In genomic region chr6:138146544-138146943, GRCh38 we compare ENCODE assay signal across 37 cellular contexts.
"Had no signal": no experiment of that assay in that cellular context is flagged by ENCODE, and none has a peak within 500 bp of the region (broad histone marks: within the 10 kb centered on the region; RNA-seq: fewer than 3 reads in every experiment).

No MANE protein-coding gene starts in this region.

- H3K36me3 Mint-ChIP-seq: activated CD4-positive, alpha-beta memory T cell treated with anti-CD3 and anti-CD28 coated beads for 36 hours; activated naive CD4-positive, alpha-beta T cell treated with anti-CD3 and anti-CD28 coated beads, Interleukin-2, amount 50 U/mL, for 72 hours; activated naive CD8-positive, alpha-beta T cell treated with anti-CD3 and anti-CD28 coated beads for 36 hours had no signal

- DNase-seq: activated B cell treated with CpG ODN at 0.5 μM for 24 hours; activated CD4-positive, alpha-beta memory T cell treated with anti-CD3 and anti-CD28 coated beads for 36 hours; activated CD4-positive, alpha-beta T cell treated with anti-CD3 and anti-CD28 coated beads for 4 hours; activated CD4-positive, alpha-beta T cell treated with anti-CD3 and anti-CD28 coated beads, Interleukin-2, amount 10 ng/mL, durations not matched to agents 24 days and 14 days; activated CD4-positive, alpha-beta T cell treated with anti-CD3 and anti-CD28 coated beads, Interleukin-2, amount 50 U/mL, for 1 hour; activated CD4-positive, alpha-beta T cell treated with anti-CD3 and anti-CD28 coated beads, Interleukin-2, amount 50 U/mL, for 4 hours; activated CD4-positive, CD25-positive, alpha-beta regulatory T cell treated with anti-CD3 and anti-CD28 coated beads, Interleukin-2, amount 50 U/mL, for 72 hours; activated CD8-positive, alpha-beta memory T cell treated with anti-CD3 and anti-CD28 coated beads, Interleukin-2, amount 50 U/mL, for 4 hours; activated CD8-positive, alpha-beta T cell treated with anti-CD3 and anti-CD28 coated beads for 36 hours; activated effector memory CD4-positive, alpha-beta T cell treated with anti-CD3 and anti-CD28 coated beads, Interleukin-2, amount 50 U/mL, for 16 hours; activated gamma-delta T cell treated with Interleukin-2 at 50 U/mL for 16 hours; activated naive CD4-positive, alpha-beta T cell; activated naive CD4-positive, alpha-beta T cell treated with anti-CD3 and anti-CD28 coated beads for 36 hours; activated naive CD4-positive, alpha-beta T cell treated with anti-CD3 and anti-CD28 coated beads, Interleukin-2, amount 50 U/mL, for 16 hours; activated naive CD8-positive, alpha-beta T cell treated with anti-CD3 and anti-CD28 coated beads for 36 hours; activated T-cell treated with anti-CD3 and anti-CD28 coated beads for 4 hours; activated T-cell treated with anti-CD3 and anti-CD28 coated beads, Interleukin-2, amount 50 U/mL, for 1 hour; activated T-cell treated with anti-CD3 and anti-CD28 coated beads, Interleukin-2, amount 50 U/mL, for 4 hours; activated T-cell treated with anti-CD3 and anti-CD28 coated beads, Interleukin-2, amount 50 U/mL, for 72 hours; adrenal gland; amniotic stem cell; aorta; body of pancreas; brain microvascular endothelial cell; central memory CD4-positive, alpha-beta T cell; T-helper 1 cell; T-helper 2 cell; T-helper 9 cell; WERI-Rb-1 had no signal

- FAIRE-seq: astrocyte, TTC549 had no signal

- H3K4me3 ChIP-seq: adrenal gland, body of pancreas, breast epithelium had no signal

- H3K27ac Mint-ChIP-seq: activated B cell treated with CpG ODN at 0.5 μM for 24 hours; activated CD4-positive, alpha-beta memory T cell treated with anti-CD3 and anti-CD28 coated beads for 36 hours; activated CD4-positive, alpha-beta T cell treated with anti-CD3 and anti-CD28 coated beads, Interleukin-2, amount 10 ng/mL, durations not matched to agents 24 days and 14 days; activated CD8-positive, alpha-beta T cell treated with anti-CD3 and anti-CD28 coated beads for 36 hours; activated naive CD4-positive, alpha-beta T cell treated with anti-CD3 and anti-CD28 coated beads for 36 hours; activated naive CD4-positive, alpha-beta T cell treated with anti-CD3 and anti-CD28 coated beads, Interleukin-2, amount 50 U/mL, for 72 hours; activated naive CD8-positive, alpha-beta T cell treated with anti-CD3 and anti-CD28 coated beads for 36 hours; activated T-cell treated with anti-CD3 and anti-CD28 coated beads, Interleukin-2, amount 50 U/mL, for 72 hours; activated T-helper 1 cell treated with anti-CD3 and anti-CD28 coated beads, Interleukin-12 subunit alpha, Interleukin-12 subunit beta, Interleukin-2, Interleukin-4 antibody, amounts not matched to agents 30 ng/mL and 10 ng/mL and 1 ng/mL, durations not matched to agents 14 hours and 24 hours and 36 hours; activated T-helper 17 cell treated with anti-CD3 and anti-CD28 coated beads, Interleukin-2, amount 50 U/mL, for 72 hours; T-helper 1 cell treated with Interleukin-12 subunit alpha and Interleukin-12 subunit beta and Interleukin-4 antibody, amounts not matched to agents 30 μg/mL and 1 μg/mL, for 36 hours; T-helper 2 cell treated with Interferon-gamma antibody and Interleukin-4, amounts not matched to agents 5 μg/mL and 100 μg/mL, for 36 hours had no signal

- H3K9me3 Mint-ChIP-seq: activated CD4-positive, alpha-beta T cell treated with anti-CD3 and anti-CD28 coated beads, Interleukin-2, amount 10 ng/mL, durations not matched to agents 24 days and 14 days; activated naive CD4-positive, alpha-beta T cell treated with anti-CD3 and anti-CD28 coated beads for 36 hours; activated T-cell treated with anti-CD3 and anti-CD28 coated beads, Interleukin-2, amount 50 U/mL, for 4 hours; activated T-helper 1 cell treated with anti-CD3 and anti-CD28 coated beads, Interleukin-12 subunit alpha, Interleukin-12 subunit beta, Interleukin-2, Interleukin-4 antibody, amounts not matched to agents 30 ng/mL and 10 ng/mL and 1 ng/mL, durations not matched to agents 14 hours and 24 hours and 36 hours; activated T-helper 17 cell treated with anti-CD3 and anti-CD28 coated beads, Interleukin-2, amount 50 U/mL, for 72 hours; T-helper 1 cell treated with Interleukin-12 subunit alpha and Interleukin-12 subunit beta and Interleukin-4 antibody, amounts not matched to agents 30 μg/mL and 1 μg/mL, for 36 hours; T-helper 2 cell treated with Interferon-gamma antibody and Interleukin-4, amounts not matched to agents 5 μg/mL and 100 μg/mL, for 36 hours had no signal

- H3K36me3 ChIP-seq: adrenal gland, brain microvascular endothelial cell, breast epithelium, WERI-Rb-1 had no signal

- ATAC-seq: activated CD8-positive, alpha-beta T cell treated with anti-CD3 and anti-CD28 coated beads for 36 hours; activated naive CD4-positive, alpha-beta T cell treated with anti-CD3 and anti-CD28 coated beads, Interleukin-2, amount 50 U/mL, for 72 hours; activated T-cell treated with anti-CD3 and anti-CD28 coated beads, Interleukin-2, amount 50 U/mL, for 4 hours; activated T-cell treated with anti-CD3 and anti-CD28 coated beads, Interleukin-2, amount 50 U/mL, for 72 hours; activated T-helper 17 cell treated with anti-CD3 and anti-CD28 coated beads, Interleukin-2, amount 50 U/mL, for 72 hours; body of pancreas had no signal

- H3K9me3 ChIP-seq: adrenal gland, body of pancreas, breast epithelium had no signal

- H3K4me3 Mint-ChIP-seq: activated B cell treated with CpG ODN at 0.5 μM for 24 hours; activated CD4-positive, alpha-beta memory T cell treated with anti-CD3 and anti-CD28 coated beads for 36 hours; activated CD4-positive, alpha-beta T cell treated with anti-CD3 and anti-CD28 coated beads, Interleukin-2, amount 10 ng/mL, durations not matched to agents 24 days and 14 days; activated CD8-positive, alpha-beta T cell treated with anti-CD3 and anti-CD28 coated beads for 36 hours; activated naive CD4-positive, alpha-beta T cell treated with anti-CD3 and anti-CD28 coated beads for 36 hours; activated naive CD8-positive, alpha-beta T cell treated with anti-CD3 and anti-CD28 coated beads for 36 hours; activated T-cell treated with anti-CD3 and anti-CD28 coated beads, Interleukin-2, amount 50 U/mL, for 4 hours; activated T-cell treated with anti-CD3 and anti-CD28 coated beads, Interleukin-2, amount 50 U/mL, for 72 hours; activated T-helper 1 cell treated with anti-CD3 and anti-CD28 coated beads, Interleukin-12 subunit alpha, Interleukin-12 subunit beta, Interleukin-2, Interleukin-4 antibody, amounts not matched to agents 30 ng/mL and 10 ng/mL and 1 ng/mL, durations not matched to agents 14 hours and 24 hours and 36 hours; activated T-helper 17 cell treated with anti-CD3 and anti-CD28 coated beads, Interleukin-2, amount 50 U/mL, for 72 hours; T-helper 1 cell treated with Interleukin-12 subunit alpha and Interleukin-12 subunit beta and Interleukin-4 antibody, amounts not matched to agents 30 μg/mL and 1 μg/mL, for 36 hours; T-helper 2 cell treated with Interferon-gamma antibody and Interleukin-4, amounts not matched to agents 5 μg/mL and 100 μg/mL, for 36 hours had no signal

- H3K4me1 ChIP-seq: adrenal gland, body of pancreas, breast epithelium had no signal

- H3K27me3 ChIP-seq: adrenal gland, body of pancreas, breast epithelium had no signal

- H3K27ac ChIP-seq: adrenal gland, body of pancreas, brain microvascular endothelial cell, breast epithelium, WERI-Rb-1 had no signal

- H3K4me1 Mint-ChIP-seq: activated CD4-positive, alpha-beta T cell treated with anti-CD3 and anti-CD28 coated beads, Interleukin-2, amount 10 ng/mL, durations not matched to agents 24 days and 14 days; activated naive CD8-positive, alpha-beta T cell treated with anti-CD3 and anti-CD28 coated beads for 36 hours; activated T-helper 17 cell treated with anti-CD3 and anti-CD28 coated beads, Interleukin-2, amount 50 U/mL, for 72 hours had no signal
